ENCODE assay signal across 20 cellular contexts in the genomic region with DNA sequence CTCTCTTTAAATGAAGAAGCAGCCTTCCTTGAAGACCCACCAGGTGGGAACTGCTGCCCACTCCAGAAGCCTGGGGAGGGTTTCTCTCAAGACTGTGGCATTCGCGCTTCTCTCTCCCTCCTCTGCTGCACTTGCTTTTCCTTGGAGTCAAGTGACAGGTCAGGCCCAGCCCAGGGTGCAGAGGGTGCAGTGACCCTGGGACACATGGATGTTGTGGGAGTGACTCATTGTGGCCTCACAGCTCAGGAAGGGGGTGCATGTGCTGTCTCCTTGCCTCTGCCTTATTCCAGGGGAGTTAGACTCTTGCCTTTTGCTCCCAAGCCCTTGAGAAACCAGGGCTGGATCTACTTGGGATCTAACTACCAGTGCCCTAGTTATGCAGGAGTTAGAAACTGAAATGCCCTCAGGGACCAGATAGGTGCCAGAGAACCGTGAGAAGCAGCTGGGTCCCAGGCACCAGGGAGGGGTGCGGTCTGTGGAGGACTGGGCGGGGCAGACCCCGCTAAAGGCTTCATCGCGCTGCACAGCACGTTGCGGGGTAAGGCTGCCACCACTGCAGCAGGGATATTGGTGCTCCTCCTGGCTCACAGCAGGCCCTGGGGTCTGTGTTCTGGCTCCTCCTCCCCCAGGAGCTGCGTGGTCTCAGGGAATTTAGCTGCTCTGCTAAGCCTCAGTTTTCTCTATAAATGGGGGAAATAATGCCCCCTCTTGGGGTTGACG. TPM values are rescaled to one million over a fixed set of nuclear protein-coding genes. Genes with fewer than 3 reads are reported as not detected.
DNase-seq lines count a peak whose midpoint lies in the region; ATAC-seq and TF ChIP-seq lines count a peak whose summit lies in the region.
"Had no signal": no experiment of that assay in that cellular context is flagged by ENCODE, and none has a peak within 500 bp of the region (broad histone marks: within the 10 kb centered on the region; RNA-seq: fewer than 3 reads in every experiment).

No MANE protein-coding gene starts in this region.

- peaks cover 9% of the 10 kb centered on the region for H3K4me1 ChIP-seq in foreskin keratinocyte
- H3K4me1 ChIP-seq: gastroesophageal sphincter, lower lobe of right lung had no signal

- peak; percentile 35 for ATAC-seq in foreskin keratinocyte
- ATAC-seq: activated CD8-positive, alpha-beta memory T cell treated with anti-CD3 and anti-CD28 coated beads, Interleukin-2, amount 10 ng/mL, durations not matched to agents 7 days and 5 days; gastroesophageal sphincter; lower lobe of right lung had no signal

- no peak overlapping the region for H3K27ac ChIP-seq in foreskin keratinocyte
- H3K27ac ChIP-seq: gastroesophageal sphincter, lower lobe of right lung, tibial artery had no signal

- no peak for TF ChIP-seq CTCF in foreskin keratinocyte (conservative IDR thresholded peaks at IDR 0.05)

- H3K27me3 ChIP-seq in foreskin keratinocyte, result peaks cover 21% of the 10 kb centered on the region

- DNase-seq in activated effector memory CD4-positive, alpha-beta T cell treated with anti-CD3 and anti-CD28 coated beads, Interleukin-2, amount 50 U/mL, for 16 hours, result peak; percentile 50
- no peak for DNase-seq in activated effector memory CD4-positive, alpha-beta T cell treated with Interleukin-2 at 50 U/mL for 16 hours
- peak; percentile 56 for DNase-seq in RPMI7951 (ENCODE audit: low read depth)
- DNase-seq in foreskin keratinocyte, result peak in 1 of 2 donors; percentile 57
- DNase-seq in GDM1 (lab: John Stamatoyannopoulos, UW), result no peak
- no peak for DNase-seq in nucleus accumbens (lab: John Stamatoyannopoulos, UW)
- DNase-seq in C1 segment of cervical spinal cord (lab: John Stamatoyannopoulos, UW), result no peak
- no peak for DNase-seq in stimulated activated CD4-positive, alpha-beta T cell treated with anti-CD3 and anti-CD28 coated beads, Interleukin-12 subunit alpha, Interleukin-12 subunit beta, amount 100 ng/mL, for 4 hours
- DNase-seq: 8988T; activated CD4-positive, CD25-positive, alpha-beta regulatory T cell treated with anti-CD3 and anti-CD28 coated beads, Interleukin-2, amount 50 U/mL, for 72 hours; activated CD8-positive, alpha-beta memory T cell treated with anti-CD3 and anti-CD28 coated beads, Interleukin-2, amount 10 ng/mL, durations not matched to agents 7 days and 5 days; activated gamma-delta T cell treated with Interleukin-2 at 50 U/mL for 16 hours; amygdala; DMS53; lower lobe of right lung; naive B cell; NCI-H1694; NCI-H345; tibial artery had no signal

RNA-seq across cellular contexts. Expression of gene FAM241B, which starts 11.4 kb away (rescaled TPM):
- 0.36 TPM in 1 of 2 replicates, not detected in the other for total RNA-seq in RPMI7951 (2014; rRNA removed; shearing (Covaris generic))
- total RNA-seq in foreskin keratinocyte, result 2.5 and 5.4 TPM in 2 replicates
- polyA plus RNA-seq in foreskin keratinocyte, result 6.8 and 15.7 TPM in 2 replicates

Comparison
In these comparisons a context has a peak if more than half of its experiments do, and no peak if none do; other contexts are left out.
1. DNase-seq: peak in activated effector memory CD4-positive, alpha-beta T cell treated with anti-CD3 and anti-CD28 coated beads, Interleukin-2, amount 50 U/mL, for 16 hours (single experiment) and RPMI7951 (single experiment); none in activated effector memory CD4-positive, alpha-beta T cell treated with Interleukin-2 at 50 U/mL for 16 hours (single experiment), GDM1 (single experiment), nucleus accumbens (0 of 56), C1 segment of cervical spinal cord (0 of 14) and stimulated activated CD4-positive, alpha-beta T cell treated with anti-CD3 and anti-CD28 coated beads, Interleukin-12 subunit alpha, Interleukin-12 subunit beta, amount 100 ng/mL, for 4 hours (single experiment).